Comparison of ENCODE assay signal across 19 cellular contexts in the genomic region with DNA sequence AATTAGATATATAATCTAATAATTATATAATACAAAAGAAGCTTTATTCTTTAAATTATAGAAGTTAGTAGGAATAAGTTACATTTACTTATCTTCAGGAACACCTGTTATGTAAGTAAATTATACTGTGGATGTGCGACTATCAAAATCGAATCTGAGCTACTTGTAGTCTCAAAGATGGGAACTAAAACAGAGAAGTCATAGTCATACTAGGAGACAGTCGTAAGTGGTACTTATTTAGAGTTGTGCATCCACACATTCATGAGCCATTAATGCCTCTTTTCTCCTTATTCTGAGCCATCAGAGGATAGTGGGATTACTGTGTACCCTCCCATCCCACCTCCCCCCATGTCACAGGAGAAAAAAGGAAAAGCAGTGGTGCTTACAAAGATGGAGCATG.
"Had no signal": no experiment of that assay in that cellular context is flagged by ENCODE, and none has a peak within 500 bp of the region (broad histone marks: within the 10 kb centered on the region; RNA-seq: fewer than 3 reads in every experiment).

No MANE protein-coding gene starts in this region.

- H3K27me3 ChIP-seq: ascending aorta, brain microvascular endothelial cell, foreskin keratinocyte, left lung, sigmoid colon, testis had no signal

- H3K4me2 ChIP-seq: smooth muscle cell had no signal

- ATAC-seq: activated naive CD4-positive, alpha-beta T cell treated with anti-CD3 and anti-CD28 coated beads, Interleukin-2, amount 50 U/mL, for 72 hours; foreskin keratinocyte; left lung; naive thymus-derived CD4-positive, alpha-beta T cell; stimulated activated memory B cell treated with anti-CD40 and anti-IgM and Interleukin-4, amounts not matched to agents 10 μg/mL and 1 μg/mL and 100 μg/mL, for 72 hours had no signal

- H3K36me3 ChIP-seq: ascending aorta, brain microvascular endothelial cell, left lung, sigmoid colon had no signal

- H3K9me3 ChIP-seq: ascending aorta, left lung, sigmoid colon, testis had no signal

- H3K4me3 ChIP-seq: ascending aorta, left lung, lung, sigmoid colon, smooth muscle cell, testis had no signal

- H3K4me1 ChIP-seq: ascending aorta, foreskin keratinocyte, left lung, testis had no signal

- DNase-seq: activated T-cell treated with anti-CD3 and anti-CD28 coated beads, Interleukin-2, amount 50 U/mL, for 1 hour; brain microvascular endothelial cell; caudate nucleus; effector CD8-positive, alpha-beta T cell; erythroblast; foreskin keratinocyte; kidney glomerular epithelial cell; left lung; naive thymus-derived CD4-positive, alpha-beta T cell; retina; sigmoid colon; stimulated activated CD4-positive, alpha-beta T cell treated with anti-CD3 and anti-CD28 coated beads, Interleukin-15, amount 100 ng/mL, for 24 hours; T-helper 9 cell; testis had no signal

- H3K27ac ChIP-seq: ascending aorta, brain microvascular endothelial cell, foreskin keratinocyte, left lung, sigmoid colon, testis had no signal
